In genomic region chr7:959740-960139, GRCh38 we compare ENCODE assay signal across 6 cellular contexts. TPM values are rescaled to one million over a fixed set of nuclear protein-coding genes. Genes with fewer than 3 reads are reported as not detected.
"Had no signal": no experiment of that assay in that cellular context is flagged by ENCODE, and none has a peak within 500 bp of the region (broad histone marks: within the 10 kb centered on the region; RNA-seq: fewer than 3 reads in every experiment).

No MANE protein-coding gene starts in this region.

RNA-seq across cellular contexts. Expression of gene CYP2W1, which starts 23.2 kb away (rescaled TPM):
- total RNA-seq: LHCN-M2, MCF 10A, PC-9, Right ventricle myocardium inferior, RPMI7951, SJSA1 had no signal
